In genomic region chr16:8675183-8676159, GRCh38 we compare ENCODE assay signal across 8 cellular contexts. TPM values are rescaled to one million over a fixed set of nuclear protein-coding genes. Genes with fewer than 3 reads are reported as not detected.
DNase-seq lines count a peak whose midpoint lies in the region; ATAC-seq, FAIRE-seq and TF ChIP-seq lines count a peak whose summit lies in the region.

No MANE protein-coding gene starts in this region.

- H3K9me1 ChIP-seq in keratinocyte (ENCODE audit: control insufficient read depth, extremely low read depth, insufficient read depth, low read length): peaks cover 2% of the 10 kb centered on the region

- no peaks in the 10 kb centered on the region for H3K36me3 ChIP-seq in SK-N-SH (replicated peaks in 1 of 2; ENCODE audit: control insufficient read depth in 1 of 2, insufficient read depth in 2 of 2, low read length in 1 of 2)
- H3K36me3 ChIP-seq in keratinocyte (ENCODE audit: control insufficient read depth in 2 of 2, extremely low read depth in 1 of 2, insufficient read depth in 2 of 2, low read length in 2 of 2): no peaks in the 10 kb centered on the region

- no peak; the same call in 1 of the 2 replicates for TF ChIP-seq RAD21 in SK-N-SH (IDR thresholded peaks at IDR 0.05; ENCODE audit: low read length)

- CTCF ChIA-PET in SK-N-SH (lab: Yijun Ruan, JAX): interaction anchor here (0.6 to 4.8 kb wide), 10 partner anchors 14 to 210 kb away, joined by 3 to 28 read pairs (median 4); no protein-coding TSS in a partner anchor

- no peaks in the 10 kb centered on the region for H4K20me1 ChIP-seq in SK-N-SH (ENCODE audit: insufficient read depth)
- no peaks in the 10 kb centered on the region for H4K20me1 ChIP-seq in keratinocyte (ENCODE audit: control insufficient read depth, extremely low read depth, insufficient read depth, low read length)

- no peak for TF ChIP-seq CTCF in SK-N-SH (IDR thresholded peaks at IDR 0.05)
- no peak for TF ChIP-seq CTCF in keratinocyte (optimal IDR thresholded peaks at IDR 0.05 in 1 of 3, IDR thresholded peaks at IDR 0.05 in 1 of 3, conservative IDR thresholded peaks at IDR 0.05 in 1 of 3; ENCODE audit: extremely low read depth in 1 of 3, insufficient read depth in 2 of 3, low read length in 3 of 3)

- no peak overlapping the region; the same call in 1 of the 2 replicates for H2AFZ ChIP-seq in SK-N-SH (ENCODE audit: low read depth)
- no peak overlapping the region for H2AFZ ChIP-seq in keratinocyte (ENCODE audit: control insufficient read depth, low read length)

- H3K4me1 ChIP-seq in SK-N-SH (ENCODE audit: control insufficient read depth in 1 of 2, insufficient read depth in 2 of 2, low read depth in 1 of 2, low read length in 1 of 2) (peaks cover 20 to 32% of the 10 kb centered on the region in 2 experiments; a peak in 2 of 4 replicates), keratinocyte (ENCODE audit: control insufficient read depth, extremely low read depth, insufficient read depth, low read length) (peaks cover 48% of the 10 kb centered on the region)

- FAIRE-seq in keratinocyte (lab: Jason Lieb, UNC): no peak

- H3K4me2 ChIP-seq in SK-N-SH (peak overlapping the region; percentile 95), keratinocyte (ENCODE audit: control insufficient read depth, extremely low read depth, insufficient read depth, low read depth, low read length) (peak overlapping the region; percentile 88)

- H3K79me2 ChIP-seq in SK-N-SH (ENCODE audit: insufficient read depth): no peaks in the 10 kb centered on the region
- H3K79me2 ChIP-seq in keratinocyte (ENCODE audit: control insufficient read depth, insufficient read depth, low read length): no peaks in the 10 kb centered on the region

- no peaks in the 10 kb centered on the region for H3K9me2 ChIP-seq in SK-N-SH

- POLR2A ChIA-PET in SK-N-SH (lab: Yijun Ruan, JAX): interaction anchor here (1.5 kb wide), 1 partner anchor 38 kb away, joined by 3 read pairs; no protein-coding TSS in a partner anchor

- DNase-seq in SK-N-SH: peak; percentile 77
- DNase-seq in activated T-cell treated with anti-CD3 and anti-CD28 coated beads, Interleukin-2, amount 50 U/mL, for 48 hours: peak; percentile 55 to 61
- DNase-seq in keratinocyte (ENCODE audit: low read depth, low spot score): no peak
- DNase-seq in stimulated activated CD8-positive, alpha-beta memory T cell treated with anti-CD3 and anti-CD28 coated beads, Interleukin-12 subunit alpha, Interleukin-12 subunit beta, amount 100 ng/mL, for 1 hour (ENCODE audit: low read depth): peak; percentile 27
- DNase-seq in NCI-H526 treated with DMSO at 0.1 percent for 48 hours (lab: John Stamatoyannopoulos, UW): no peak

- H3K4me3 ChIP-seq in SK-N-SH (ENCODE audit: low read depth in 2 of 2, low read length in 1 of 2) (peak overlapping the region; percentile 77 to 83), keratinocyte (ENCODE audit: control insufficient read depth in 2 of 3, extremely low read depth in 1 of 3, insufficient read depth in 2 of 3, low read depth in 1 of 3, low read length in 3 of 3) (peak overlapping the region; percentile 73 to 81 (median 79))

- WGBS in SK-N-SH (ENCODE audit: low lambda C conversion rate): 59% methylated on average over 13 of the region's 13 CpGs

- dilution Hi-C loops in keratinocyte (cut with MboI; ENCODE audit: extremely low pct_ligation_motif_present, low sequenced_read_pairs): no loop called here

- no peak for ATAC-seq in SK-N-SH treated with all-trans-retinoic acid at 6 μM for 48 hours
- no peak for ATAC-seq in GM18520 (IDR thresholded peaks at IDR 0.05; ENCODE audit: unreplicated experiment)
- no peak for ATAC-seq in GM21447 (IDR thresholded peaks at IDR 0.05; ENCODE audit: unreplicated experiment)

- H3K9ac ChIP-seq in SK-N-SH (peak overlapping the region; percentile 65; the same call in 1 of the 2 replicates), keratinocyte (ENCODE audit: control insufficient read depth, extremely low read depth, insufficient read depth, low read length) (peak overlapping the region; percentile 70)

- no peaks in the 10 kb centered on the region for H3K9me3 ChIP-seq in SK-N-SH
- H3K9me3 ChIP-seq in keratinocyte (ENCODE audit: control insufficient read depth, low read depth, low read length): no peaks in the 10 kb centered on the region

- H3F3A ChIP-seq in SK-N-SH (replicated peaks; ENCODE audit: insufficient read depth): peaks cover 5% of the 10 kb centered on the region

- H3K27me3 ChIP-seq in SK-N-SH (ENCODE audit: insufficient read depth) (no peaks in the 10 kb centered on the region), keratinocyte (ENCODE audit: control insufficient read depth, extremely low read depth, insufficient read depth, low read length) (no peaks in the 10 kb centered on the region)

- peak in 1 of 2 experiments; percentile 20; a peak in 1 of 4 replicates for TF ChIP-seq EP300 in SK-N-SH (IDR thresholded peaks at IDR 0.05; ENCODE audit: borderline replicate concordance in 1 of 2, low read depth in 1 of 2, low read length in 1 of 2)

- H3K27ac ChIP-seq in SK-N-SH (ENCODE audit: low read depth in 2 of 2, low read length in 1 of 2) (no peak overlapping the region), keratinocyte (ENCODE audit: control insufficient read depth, insufficient read depth, low read length) (no peak overlapping the region)

TF ChIP-seq in SK-N-SH, 30 proteins besides CTCF, POLR2A, EP300 and RAD21:
- no peak for TF ChIP-seq YY1 (IDR thresholded peaks at IDR 0.05; ENCODE audit: low read depth)
- no peak for TF ChIP-seq POLR2AphosphoS5 (IDR thresholded peaks at IDR 0.05; ENCODE audit: low read depth, low read length)
- TF ChIP-seq CHD2 (IDR thresholded peaks at IDR 0.05; ENCODE audit: low read length, partially characterized antibody): peak; percentile 47
- TF ChIP-seq RCOR1 (IDR thresholded peaks at IDR 0.05; ENCODE audit: low read length): peak; percentile 57; the same call in 1 of the 2 replicates
- TF ChIP-seq NFIC (IDR thresholded peaks at IDR 0.05; ENCODE audit: borderline replicate concordance): peak; percentile 34; the same call in 1 of the 2 replicates
TF ChIP-seq in SK-N-SH: peak in this region for 3.

TF ChIP-seq in SK-N-SH treated with all-trans-retinoic acid at 6 μM for 48 hours, 23 proteins besides CTCF, POLR2A, EP300 and RAD21 (continues in another document):
- TF ChIP-seq CREB5 (CRISPR knock-in tag; IDR thresholded peaks at IDR 0.05; ENCODE audit: low read depth): no peak
- no peak for TF ChIP-seq ZNF565 (CRISPR knock-in tag; conservative IDR thresholded peaks at IDR 0.05; ENCODE audit: low read depth)
- no peak for TF ChIP-seq ZFP30 (CRISPR knock-in tag; IDR thresholded peaks at IDR 0.05)
- TF ChIP-seq POU6F1 (CRISPR knock-in tag; IDR thresholded peaks at IDR 0.05; ENCODE audit: borderline replicate concordance, low read depth): no peak
- no peak for TF ChIP-seq TOX (CRISPR knock-in tag; IDR thresholded peaks at IDR 0.05; ENCODE audit: borderline replicate concordance)
- TF ChIP-seq ZC3H10 (CRISPR knock-in tag; IDR thresholded peaks at IDR 0.05): no peak
- no peak for TF ChIP-seq TCF4 (CRISPR knock-in tag; IDR thresholded peaks at IDR 0.05; ENCODE audit: borderline replicate concordance)
- TF ChIP-seq ESRRG (CRISPR knock-in tag; IDR thresholded peaks at IDR 0.05): no peak
- no peak for TF ChIP-seq ZFP3 (CRISPR knock-in tag; IDR thresholded peaks at IDR 0.05)

RNA-seq across cellular contexts. Expression of gene ABAT, which starts 1.1 kb away (rescaled TPM):
- polyA plus RNA-seq in SK-N-SH (2012; rRNA removed) (4.7 and 7.3 TPM in 2 replicates), keratinocyte (11.8 to 16.8 TPM (median 13.7 TPM) in 3 replicates)
- polyA plus RNA-seq in SK-N-SH (2012; cell fraction: cytosol; rRNA removed): 5.2 and 6.2 TPM in 2 replicates
- 5.2 and 7.9 TPM in 2 replicates for polyA plus RNA-seq in SK-N-SH (2012; cell fraction: nucleus; rRNA removed)
- polyA plus RNA-seq in keratinocyte (2011; ENCODE audit: low read depth): 5.5 TPM
- 13.0 and 15.7 TPM in 2 replicates for polyA plus RNA-seq in keratinocyte (2011; cell fraction: cytosol; rRNA removed)
- polyA plus RNA-seq in keratinocyte (2011; cell fraction: nucleus; rRNA removed): 28.8 and 29.8 TPM in 2 replicates
- 2.9 and 11.8 TPM in 2 replicates for polyA plus RNA-seq in keratinocyte (2012; ENCODE audit: low replicate concordance)
- polyA minus RNA-seq in keratinocyte: 11.7 to 17.1 TPM (median 13.6 TPM) in 3 replicates
- polyA minus RNA-seq in keratinocyte (2011; cell fraction: cytosol; rRNA and poly(A)+ RNA removed): 11.1 TPM
- 14.1 and 17.6 TPM in 2 replicates for polyA minus RNA-seq in keratinocyte (2011; cell fraction: nucleus; rRNA and poly(A)+ RNA removed)

RNA-seq across cellular contexts. Expression of gene METTL22, which starts 54.0 kb away (rescaled TPM):
- polyA plus RNA-seq in SK-N-SH (2012; rRNA removed) (38.3 and 45.3 TPM in 2 replicates), keratinocyte (21.9 to 33.1 TPM (median 31.1 TPM) in 3 replicates)
- 24.4 and 25.9 TPM in 2 replicates for polyA plus RNA-seq in SK-N-SH (2012; cell fraction: cytosol; rRNA removed)
- 116 and 138 TPM in 2 replicates for polyA plus RNA-seq in SK-N-SH (2012; cell fraction: nucleus; rRNA removed)
- polyA plus RNA-seq in keratinocyte (2011; ENCODE audit: low read depth): 10.5 TPM
- polyA plus RNA-seq in keratinocyte (2011; cell fraction: cytosol; rRNA removed): 18.5 and 27.3 TPM in 2 replicates
- polyA plus RNA-seq in keratinocyte (2011; cell fraction: nucleus; rRNA removed): 58.8 and 67.5 TPM in 2 replicates
- polyA plus RNA-seq in keratinocyte (2012; ENCODE audit: low replicate concordance): 13.2 and 18.5 TPM in 2 replicates
- 39.2 to 82.0 TPM (median 43.8 TPM) in 3 replicates for polyA minus RNA-seq in keratinocyte
- polyA minus RNA-seq in keratinocyte (2011; cell fraction: cytosol; rRNA and poly(A)+ RNA removed): 49.3 TPM
- 25.0 and 25.1 TPM in 2 replicates for polyA minus RNA-seq in keratinocyte (2011; cell fraction: nucleus; rRNA and poly(A)+ RNA removed)

Comparison
In these comparisons a context has a peak if more than half of its experiments do, and no peak if none do; other contexts are left out.
1. DNase-seq: peak in SK-N-SH (single experiment), activated T-cell treated with anti-CD3 and anti-CD28 coated beads, Interleukin-2, amount 50 U/mL, for 48 hours (2 of 2) and stimulated activated CD8-positive, alpha-beta memory T cell treated with anti-CD3 and anti-CD28 coated beads, Interleukin-12 subunit alpha, Interleukin-12 subunit beta, amount 100 ng/mL, for 1 hour (single experiment); none in keratinocyte (single experiment) and NCI-H526 treated with DMSO at 0.1 percent for 48 hours (single experiment).